ENCODE assay signal across 15 cellular contexts in genomic region chr2:216643986-216644662, GRCh38. TPM values are rescaled to one million over a fixed set of nuclear protein-coding genes. Genes with fewer than 3 reads are reported as not detected.
DNase-seq lines count a peak whose midpoint lies in the region; ATAC-seq and TF ChIP-seq lines count a peak whose summit lies in the region.
"Had no signal": no experiment of that assay in that cellular context is flagged by ENCODE, and none has a peak within 500 bp of the region (broad histone marks: within the 10 kb centered on the region; RNA-seq: fewer than 3 reads in every experiment).

No MANE protein-coding gene starts in this region.

- no TSS peak for BruUV-seq in PC-3 (replicated peaks; lab: Mats Ljungman, UMichigan)

- H3K36me3 ChIP-seq in ascending aorta (peaks cover 13 to 22% of the 10 kb centered on the region in 2 donors), hepatocyte (replicated peaks; ENCODE audit: insufficient read depth, low read depth) (no peaks in the 10 kb centered on the region), gastrocnemius medialis (no peaks in the 10 kb centered on the region), PC-3 (ENCODE audit: low read depth, low read length) (no peaks in the 10 kb centered on the region; the same call in 1 of the 2 replicates)
- H3K36me3 ChIP-seq: adrenal gland had no signal

- H3K79me2 ChIP-seq in hepatocyte: peaks cover 34% of the 10 kb centered on the region
- H3K79me2 ChIP-seq in PC-3 (ENCODE audit: low read length): no peaks in the 10 kb centered on the region

- no peak overlapping the region for H2AFZ ChIP-seq in hepatocyte
- no peak overlapping the region for H2AFZ ChIP-seq in PC-3 (ENCODE audit: low read length)

- CTCF ChIA-PET in PC-3 (lab: Charles Lee): no interaction called here

- intact Hi-C loops in ascending aorta (cut with DNase I): no loop called here
- intact Hi-C loops in gastrocnemius medialis (cut with DNase I; ENCODE audit: low total_unique reads): no loop called here
- intact Hi-C loops in PC-3 (cut with micrococcal nuclease): no loop called here

- TF ChIP-seq CTCF in ascending aorta (IDR thresholded peaks at IDR 0.05) (no peak), hepatocyte (IDR thresholded peaks at IDR 0.05; ENCODE audit: poor library complexity) (no peak), gastrocnemius medialis (IDR thresholded peaks at IDR 0.05 in 4 of 5, conservative IDR thresholded peaks at IDR 0.05 in 1 of 5) (no peak), PC-3 (conservative IDR thresholded peaks at IDR 0.05; ENCODE audit: low read depth, low read length) (no peak), foreskin keratinocyte (conservative IDR thresholded peaks at IDR 0.05) (no peak)

- H3K4me3 ChIP-seq in ascending aorta: peak overlapping the region in 1 of 2 donors; percentile 2
- no peak overlapping the region for H3K4me3 ChIP-seq in hepatocyte
- H3K4me3 ChIP-seq in gastrocnemius medialis: no peak overlapping the region
- no peak overlapping the region for H3K4me3 ChIP-seq in PC-3 (ENCODE audit: low read length)
- H3K4me3 ChIP-seq: adrenal gland, GM12878 had no signal

- H3K4me2 ChIP-seq in hepatocyte (no peak overlapping the region), PC-3 (ENCODE audit: low read length) (no peak overlapping the region)

- H4K20me1 ChIP-seq in hepatocyte (ENCODE audit: insufficient read depth, poor library complexity, severe bottlenecking): no peaks in the 10 kb centered on the region
- H4K20me1 ChIP-seq in PC-3 (ENCODE audit: low read length): no peaks in the 10 kb centered on the region

- H3K9me2 ChIP-seq in hepatocyte (replicated peaks; ENCODE audit: insufficient read depth) (no peaks in the 10 kb centered on the region), PC-3 (replicated peaks; ENCODE audit: low read length) (no peaks in the 10 kb centered on the region)

- H3K4me1 ChIP-seq in ascending aorta (peaks cover 30 to 59% of the 10 kb centered on the region in 2 donors), hepatocyte (ENCODE audit: insufficient read depth) (peaks cover 18% of the 10 kb centered on the region), gastrocnemius medialis (no peaks in the 10 kb centered on the region), PC-3 (ENCODE audit: insufficient read depth, low read length) (peaks cover 12% of the 10 kb centered on the region; the same call in 1 of the 2 replicates), foreskin keratinocyte (no peaks in the 10 kb centered on the region)

- H3K27ac ChIP-seq in ascending aorta (peak overlapping the region; percentile 84 to 91), hepatocyte (peak overlapping the region; percentile 68), gastrocnemius medialis (peak overlapping the region; percentile 0 to 62 (median 32)), PC-3 (ENCODE audit: low read length) (no peak overlapping the region), foreskin keratinocyte (no peak overlapping the region)

- no peak overlapping the region for H3K9ac ChIP-seq in PC-3 (ENCODE audit: low read length)

- whole genome bisulfite sequencing in hepatocyte (ENCODE audit: low lambda C conversion rate, missing lambda C conversion rate): 56% methylated on average over 5 of the region's 5 CpGs

- H3K9me3 ChIP-seq in ascending aorta (no peaks in the 10 kb centered on the region), hepatocyte (ENCODE audit: low read depth) (no peaks in the 10 kb centered on the region), gastrocnemius medialis (no peaks in the 10 kb centered on the region), PC-3 (ENCODE audit: low read length) (no peaks in the 10 kb centered on the region)
- H3K9me3 ChIP-seq: adrenal gland had no signal

- no peak for ATAC-seq in gastrocnemius medialis
- no peak for ATAC-seq in PC-3
- ATAC-seq in GM19328 (IDR thresholded peaks at IDR 0.05; ENCODE audit: unreplicated experiment): no peak
- ATAC-seq in foreskin keratinocyte: no peak
- ATAC-seq: GM12878, T-helper 17 cell had no signal

- H3F3A ChIP-seq in PC-3 (ENCODE audit: low read length, unreplicated experiment): no peaks in the 10 kb centered on the region

- peak; percentile 40 for DNase-seq in EL
- peak in 1 of 2 donors; percentile 71 for DNase-seq in ascending aorta (ENCODE audit: low spot score in 2 of 2)
- no peak for DNase-seq in hepatocyte (ENCODE audit: low spot score)
- DNase-seq in gastrocnemius medialis: no peak
- no peak for DNase-seq in PC-3
- no peak for DNase-seq in NCI-H128 (lab: John Stamatoyannopoulos, UW; ENCODE audit: unreplicated experiment)
- no peak for DNase-seq in foreskin keratinocyte
- DNase-seq: CD4-positive, CD25-positive, alpha-beta regulatory T cell; immature natural killer cell; MM.1S; stimulated activated CD4-positive, alpha-beta T cell treated with anti-CD3 and anti-CD28 coated beads, Interleukin-4, amount 100 ng/mL, for 1 hour; T-helper 17 cell had no signal

- TF ChIP-seq POLR2A in gastrocnemius medialis (IDR thresholded peaks at IDR 0.05): no peak

- H3K27me3 ChIP-seq in ascending aorta: no peaks in the 10 kb centered on the region
- H3K27me3 ChIP-seq in hepatocyte: no peaks in the 10 kb centered on the region
- H3K27me3 ChIP-seq in gastrocnemius medialis: no peaks in the 10 kb centered on the region
- no peaks in the 10 kb centered on the region for H3K27me3 ChIP-seq in PC-3 (ENCODE audit: low read length)
- peaks cover 5% of the 10 kb centered on the region for H3K27me3 ChIP-seq in foreskin keratinocyte
- H3K27me3 ChIP-seq: adrenal gland had no signal

- in situ Hi-C loops in gastrocnemius medialis (cut with MboI; ENCODE audit: low sequenced_read_pairs in 4 of 4): no loop called here

- POLR2A ChIA-PET in PC-3 (lab: Charles Lee; ENCODE audit: unreplicated experiment): no interaction called here

RNA-seq across cellular contexts. Expression of gene IGFBP2, which starts 10.9 kb away (rescaled TPM):
- total RNA-seq in ascending aorta (1,691 TPM), hepatocyte (163 and 231 TPM in 2 replicates), gastrocnemius medialis (10 to 100 TPM; 14.3 to 44.4 (median 23.6) TPM), PC-3 (2014; rRNA removed) (174 and 183 TPM in 2 replicates), foreskin keratinocyte (33.9 and 46.8 TPM in 2 replicates)
- polyA plus RNA-seq in hepatocyte (338 and 351 TPM in 2 replicates), foreskin keratinocyte (41.4 and 55.5 TPM in 2 replicates)
- total RNA-seq: CD4-positive, CD25-positive, alpha-beta regulatory T cell had no signal
- polyA plus RNA-seq: CD4-positive, CD25-positive, alpha-beta regulatory T cell had no signal

RNA-seq across cellular contexts. Expression of gene IGFBP5, which starts 51.2 kb away (rescaled TPM):
- 1,280 TPM for total RNA-seq in ascending aorta
- 190 and 232 TPM in 2 replicates for total RNA-seq in hepatocyte
- polyA plus RNA-seq in hepatocyte: 113 TPM in 2 replicates
- total RNA-seq in gastrocnemius medialis: 100 to 1,000 TPM in 3 of 4 donors, 10 to 100 TPM in 1; 99.5 to 550 (median 279) TPM
- 140 and 157 TPM in 2 replicates for total RNA-seq in PC-3 (2014; rRNA removed)
- 0.20 and 0.28 TPM in 2 replicates for total RNA-seq in foreskin keratinocyte
- polyA plus RNA-seq in foreskin keratinocyte: 0.07 and 0.19 TPM in 2 replicates
- total RNA-seq: T-helper 17 cell had no signal
- polyA plus RNA-seq: CD4-positive, CD25-positive, alpha-beta regulatory T cell; GM12878; immature natural killer cell had no signal

Comparison
In these comparisons a context has a peak if more than half of its experiments do, and no peak if none do; other contexts are left out.
1. H3K27ac ChIP-seq: peak in ascending aorta (2 of 2), hepatocyte (single experiment) and gastrocnemius medialis (4 of 4); none in PC-3 (single experiment) and foreskin keratinocyte (single experiment).
2. RNA of gene IGFBP5, which starts 51.2 kb away (total RNA-seq): 1,280 TPM in ascending aorta (single experiment), 99.5 to 550 TPM in gastrocnemius medialis, 190 to 232 TPM in hepatocyte and 140 to 157 TPM in PC-3; 0.20 to 0.28 TPM in foreskin keratinocyte; every median in the first group is over 10 times any median in the second.